In the genomic region with DNA sequence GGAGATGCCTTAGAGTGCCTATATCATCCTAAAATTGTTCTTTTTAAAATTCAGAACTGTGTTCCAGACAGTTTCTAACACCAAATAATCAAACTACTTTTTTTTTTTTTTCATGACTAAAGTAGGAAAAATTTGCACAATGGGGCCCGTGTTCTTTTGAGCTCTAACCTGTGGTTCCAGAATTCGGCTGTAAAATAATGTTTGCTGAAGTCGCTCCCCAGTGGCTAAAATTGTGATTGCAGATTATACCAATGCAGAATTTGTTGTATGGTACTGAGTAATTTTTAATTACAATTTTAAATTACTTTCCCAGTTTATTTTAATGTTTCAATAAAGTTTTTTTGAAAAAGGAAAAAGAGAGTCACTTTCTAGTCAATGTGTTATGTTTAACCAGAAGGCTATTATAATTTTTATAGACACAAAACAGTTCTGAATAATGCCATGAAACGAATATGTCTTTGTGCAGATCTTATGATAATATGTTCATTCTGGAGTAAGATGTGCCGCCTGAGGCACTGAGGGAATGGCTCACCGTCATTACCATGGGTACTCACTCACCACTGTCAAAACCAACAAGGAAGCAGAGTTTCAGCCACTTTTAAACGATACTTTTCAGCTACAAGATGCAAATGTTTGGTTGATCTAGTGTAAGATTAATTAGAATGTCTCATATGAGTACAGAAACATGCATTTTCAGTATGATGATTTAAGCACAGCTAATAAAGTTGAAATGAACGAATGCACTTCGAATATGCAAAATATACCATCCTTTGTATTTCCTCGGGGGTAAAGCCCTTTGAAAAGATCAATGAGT, we compare ENCODE assay signal across 8 cellular contexts.
DNase-seq lines count a peak whose midpoint lies in the region; ATAC-seq and TF ChIP-seq lines count a peak whose summit lies in the region.

No MANE protein-coding gene starts in this region.

- H3K36me3 ChIP-seq in transverse colon: no peaks in the 10 kb centered on the region

- intact Hi-C loops in transverse colon (cut with DNase I; ENCODE audit: low total_unique reads): no loop called here

- in situ Hi-C loops in transverse colon (cut with MboI; ENCODE audit: low pct_ligation_motif_present in 1 of 4, low pct_unique_long_range_greater_than_20kb in 1 of 4, low sequenced_read_pairs in 3 of 4): loop anchor here in 1 of 4 donors (25.0 kb wide), 1 partner anchor 256 kb away; no protein-coding TSS in a partner anchor

- H3K27ac ChIP-seq in transverse colon: no peak overlapping the region

- TF ChIP-seq CTCF in AG04449 (IDR thresholded peaks at IDR 0.05; ENCODE audit: insufficient read depth, low read length, missing control alignments) (peak; percentile 31), GM12872 (IDR thresholded peaks at IDR 0.05; ENCODE audit: insufficient read depth, low read depth, low read length) (peak; percentile 39; the same call in 1 of the 3 replicates), epithelial cell of esophagus (IDR thresholded peaks at IDR 0.05; ENCODE audit: insufficient read depth, low read depth, low read length, missing control alignments) (peak; percentile 51), transverse colon (IDR thresholded peaks at IDR 0.05) (peak in 4 of 5 experiments; percentile 39 to 52 (median 44))

- TF ChIP-seq POLR2A in transverse colon (IDR thresholded peaks at IDR 0.05): no peak

- POLR2A ChIA-PET in AG04449 (lab: Yijun Ruan, JAX): interaction anchor here (1.6 kb wide), 1 partner anchor 204 kb away, joined by 9 read pairs; a partner anchor contains a TSS

- no peaks in the 10 kb centered on the region for H3K9me3 ChIP-seq in transverse colon

- DNase-seq in AG04449 (ENCODE audit: low read depth, low spot score) (no peak), epithelial cell of esophagus (ENCODE audit: low read depth) (peak; percentile 44), transverse colon (no peak), NCI-H187 (lab: John Stamatoyannopoulos, UW) (no peak)

- no peaks in the 10 kb centered on the region for H3K27me3 ChIP-seq in transverse colon

- peaks cover 0 to 23% (median 8%) of the 10 kb centered on the region in 4 donors for H3K4me1 ChIP-seq in transverse colon

- ATAC-seq in SK-N-SH treated with all-trans-retinoic acid at 6 μM for 48 hours (0 out of 3 replicates have a peak, but pooled peaks have one; percentile 16), HG03457 (IDR thresholded peaks at IDR 0.05; ENCODE audit: unreplicated experiment) (no peak), HG03354 (IDR thresholded peaks at IDR 0.05; ENCODE audit: poor library complexity, severe bottlenecking, unreplicated experiment) (no peak)

- H3K4me3 ChIP-seq in AG04449 (ENCODE audit: low read depth, low read length): no peak overlapping the region
- H3K4me3 ChIP-seq in epithelial cell of esophagus (ENCODE audit: low read length): no peak overlapping the region
- no peak overlapping the region for H3K4me3 ChIP-seq in transverse colon

- CTCF ChIA-PET in AG04449 (lab: Yijun Ruan, JAX): interaction anchor here (0.6 to 3.1 kb wide), 27 partner anchors 8 to 784 kb away, joined by 3 to 45 read pairs (median 5); a partner anchor contains a TSS

- no peak for TF ChIP-seq EP300 in transverse colon (IDR thresholded peaks at IDR 0.05; ENCODE audit: low read depth)

- WGBS in transverse colon (ENCODE audit: low coverage in 1 of 2), 2 donors: 44 to 58% methylated on average over 10 of the region's 10 CpGs

TF ChIP-seq in SK-N-SH treated with all-trans-retinoic acid at 6 μM for 48 hours, 23 proteins besides CTCF, POLR2A, EP300 and RAD21:
- no peak for TF ChIP-seq BACH2 (CRISPR knock-in tag; IDR thresholded peaks at IDR 0.05; ENCODE audit: borderline replicate concordance)
- TF ChIP-seq ZNF8 (CRISPR knock-in tag; IDR thresholded peaks at IDR 0.05): no peak
- TF ChIP-seq TCF4 (CRISPR knock-in tag; IDR thresholded peaks at IDR 0.05; ENCODE audit: borderline replicate concordance): no peak
- TF ChIP-seq ZNF70 (CRISPR knock-in tag; IDR thresholded peaks at IDR 0.05): no peak
- TF ChIP-seq, protein P1, sequence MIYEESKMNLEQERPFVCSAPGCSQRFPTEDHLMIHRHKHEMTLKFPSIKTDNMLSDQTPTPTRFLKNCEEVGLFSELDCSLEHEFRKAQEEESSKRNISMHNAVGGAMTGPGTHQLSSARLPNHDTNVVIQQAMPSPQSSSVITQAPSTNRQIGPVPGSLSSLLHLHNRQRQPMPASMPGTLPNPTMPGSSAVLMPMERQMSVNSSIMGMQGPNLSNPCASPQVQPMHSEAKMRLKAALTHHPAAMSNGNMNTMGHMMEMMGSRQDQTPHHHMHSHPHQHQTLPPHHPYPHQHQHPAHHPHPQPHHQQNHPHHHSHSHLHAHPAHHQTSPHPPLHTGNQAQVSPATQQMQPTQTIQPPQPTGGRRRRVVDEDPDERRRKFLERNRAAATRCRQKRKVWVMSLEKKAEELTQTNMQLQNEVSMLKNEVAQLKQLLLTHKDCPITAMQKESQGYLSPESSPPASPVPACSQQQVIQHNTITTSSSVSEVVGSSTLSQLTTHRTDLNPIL (CRISPR knock-in tag; IDR thresholded peaks at IDR 0.05; ENCODE audit: low read depth): no peak
- TF ChIP-seq ARNTL (CRISPR knock-in tag; IDR thresholded peaks at IDR 0.05; ENCODE audit: borderline replicate concordance, low read depth): no peak
